In genomic region chr6:69887026-69887425, GRCh38 we compare ENCODE assay signal across 1 cellular context.
TF ChIP-seq lines count a peak whose summit lies in the region.

No MANE protein-coding gene starts in this region.

TF ChIP-seq in IMR-90, 13 proteins besides CTCF, POLR2A, EP300 and RAD21 (continued from another document):
- TF ChIP-seq SMC3 (IDR thresholded peaks at IDR 0.05; ENCODE audit: low read depth, low read length) (no peak), RCOR1 (IDR thresholded peaks at IDR 0.05; ENCODE audit: insufficient replicate concordance, low read length) (no peak), BHLHE40 (IDR thresholded peaks at IDR 0.05; ENCODE audit: low read depth, low read length) (no peak), CEBPB (IDR thresholded peaks at IDR 0.05; ENCODE audit: low read depth, low read length) (no peak), MAZ (IDR thresholded peaks at IDR 0.05; ENCODE audit: borderline replicate concordance, low read depth, low read length) (no peak), CHD1 (IDR thresholded peaks at IDR 0.05; ENCODE audit: low read depth, low read length) (no peak), NFE2L2 (IDR thresholded peaks at IDR 0.05; ENCODE audit: low read depth, low read length) (no peak), RFX5 (IDR thresholded peaks at IDR 0.05; ENCODE audit: low read depth, low read length) (no peak)
- TF ChIP-seq, protein P1, sequence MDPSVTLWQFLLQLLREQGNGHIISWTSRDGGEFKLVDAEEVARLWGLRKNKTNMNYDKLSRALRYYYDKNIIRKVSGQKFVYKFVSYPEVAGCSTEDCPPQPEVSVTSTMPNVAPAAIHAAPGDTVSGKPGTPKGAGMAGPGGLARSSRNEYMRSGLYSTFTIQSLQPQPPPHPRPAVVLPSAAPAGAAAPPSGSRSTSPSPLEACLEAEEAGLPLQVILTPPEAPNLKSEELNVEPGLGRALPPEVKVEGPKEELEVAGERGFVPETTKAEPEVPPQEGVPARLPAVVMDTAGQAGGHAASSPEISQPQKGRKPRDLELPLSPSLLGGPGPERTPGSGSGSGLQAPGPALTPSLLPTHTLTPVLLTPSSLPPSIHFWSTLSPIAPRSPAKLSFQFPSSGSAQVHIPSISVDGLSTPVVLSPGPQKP (IDR thresholded peaks at IDR 0.05; ENCODE audit: borderline replicate concordance, low read depth, low read length), result no peak
- TF ChIP-seq, protein P2, sequence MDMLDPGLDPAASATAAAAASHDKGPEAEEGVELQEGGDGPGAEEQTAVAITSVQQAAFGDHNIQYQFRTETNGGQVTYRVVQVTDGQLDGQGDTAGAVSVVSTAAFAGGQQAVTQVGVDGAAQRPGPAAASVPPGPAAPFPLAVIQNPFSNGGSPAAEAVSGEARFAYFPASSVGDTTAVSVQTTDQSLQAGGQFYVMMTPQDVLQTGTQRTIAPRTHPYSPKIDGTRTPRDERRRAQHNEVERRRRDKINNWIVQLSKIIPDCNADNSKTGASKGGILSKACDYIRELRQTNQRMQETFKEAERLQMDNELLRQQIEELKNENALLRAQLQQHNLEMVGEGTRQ (IDR thresholded peaks at IDR 0.05; ENCODE audit: low read depth, low read length), result no peak
